In genomic region chr6:134753001-134753400, GRCh38 we compare ENCODE assay signal across 19 cellular contexts.
"Had no signal": no experiment of that assay in that cellular context is flagged by ENCODE, and none has a peak within 500 bp of the region (broad histone marks: within the 10 kb centered on the region; RNA-seq: fewer than 3 reads in every experiment).

No MANE protein-coding gene starts in this region.

- H3K27ac Mint-ChIP-seq: activated CD4-positive, alpha-beta T cell treated with anti-CD3 and anti-CD28 coated beads for 36 hours; activated CD8-positive, alpha-beta T cell treated with anti-CD3 and anti-CD28 coated beads, Interleukin-2, amount 10 ng/mL, durations not matched to agents 7 days and 5 days; immature natural killer cell; T-cell had no signal

- ATAC-seq: activated CD4-positive, alpha-beta T cell treated with anti-CD3 and anti-CD28 coated beads for 36 hours; activated CD8-positive, alpha-beta T cell treated with anti-CD3 and anti-CD28 coated beads, Interleukin-2, amount 10 ng/mL, durations not matched to agents 7 days and 5 days; sciatic nerve; T-cell; upper lobe of right lung had no signal

- DNase-seq: activated CD4-positive, alpha-beta T cell treated with anti-CD3 and anti-CD28 coated beads for 36 hours; activated CD8-positive, alpha-beta memory T cell treated with anti-CD3 and anti-CD28 coated beads, Interleukin-2, amount 50 U/mL, for 48 hours; activated CD8-positive, alpha-beta T cell treated with anti-CD3 and anti-CD28 coated beads, Interleukin-2, amount 10 ng/mL, durations not matched to agents 7 days and 5 days; caudate nucleus; colonic mucosa; effector CD8-positive, alpha-beta T cell; immature natural killer cell; left ventricle myocardium inferior; mesendoderm; posterior cingulate gyrus; SJCRH30; stimulated activated CD4-positive, alpha-beta T cell treated with anti-CD3 and anti-CD28 coated beads, Interleukin-2, amount 100 ng/mL, for 48 hours; stimulated activated naive CD4-positive, alpha-beta T cell treated with Interleukin-2 at 50 U/mL for 16 hours; T-cell; T1000; upper lobe of right lung had no signal

- H3K4me1 Mint-ChIP-seq: activated CD4-positive, alpha-beta T cell treated with anti-CD3 and anti-CD28 coated beads for 36 hours; immature natural killer cell had no signal

- H3K4me1 ChIP-seq: colonic mucosa, left ventricle myocardium inferior, upper lobe of right lung had no signal

- H3K27ac ChIP-seq: colonic mucosa, left ventricle myocardium inferior, SJCRH30, suprapubic skin, upper lobe of right lung had no signal

- H3K4me3 Mint-ChIP-seq: activated CD4-positive, alpha-beta T cell treated with anti-CD3 and anti-CD28 coated beads for 36 hours; activated CD8-positive, alpha-beta T cell treated with anti-CD3 and anti-CD28 coated beads, Interleukin-2, amount 10 ng/mL, durations not matched to agents 7 days and 5 days; immature natural killer cell; neural crest cell; T-cell had no signal

- H3K9me3 Mint-ChIP-seq: neural crest cell, T-cell had no signal

- H3K36me3 ChIP-seq: colonic mucosa, left ventricle myocardium inferior, SJCRH30, suprapubic skin, upper lobe of right lung had no signal

- H3K9me3 ChIP-seq: colonic mucosa, left ventricle myocardium inferior, SJCRH30, suprapubic skin, upper lobe of right lung had no signal

- H3K27me3 ChIP-seq: colonic mucosa, SJCRH30, suprapubic skin, upper lobe of right lung had no signal

- H3K36me3 Mint-ChIP-seq: immature natural killer cell, T-cell had no signal

- H3K4me3 ChIP-seq: colonic mucosa, left ventricle myocardium inferior, SJCRH30, suprapubic skin, upper lobe of right lung had no signal
